ENCODE assay signal across 8 cellular contexts in the genomic region with DNA sequence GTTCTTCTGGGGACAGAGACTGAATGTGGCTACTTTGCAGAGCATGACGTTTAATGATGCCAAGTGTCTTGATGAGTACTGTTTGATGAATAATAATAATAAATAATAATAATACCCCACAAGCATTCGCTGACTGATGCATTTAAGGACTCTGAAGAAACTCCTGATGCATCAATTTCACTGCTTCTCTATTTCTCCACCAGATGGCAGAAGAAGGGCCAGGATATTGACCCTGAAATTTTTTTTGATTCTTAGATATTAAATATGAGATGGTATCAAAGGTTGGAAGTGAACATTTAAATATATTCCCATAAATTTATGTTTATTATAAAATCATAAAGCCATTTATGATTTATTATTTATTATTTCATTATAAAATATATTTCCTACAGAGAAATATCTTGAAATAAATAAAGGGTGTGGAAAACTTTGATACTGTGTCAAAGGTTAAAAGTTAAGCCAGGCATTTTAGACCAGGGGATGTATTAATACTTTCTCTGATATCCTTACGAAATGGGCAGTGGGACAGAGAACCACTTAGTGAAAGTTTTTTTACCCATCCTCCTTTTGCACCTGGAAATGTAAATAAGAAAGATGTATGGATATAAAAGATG.
DNase-seq lines count a peak whose midpoint lies in the region; ATAC-seq, FAIRE-seq and TF ChIP-seq lines count a peak whose summit lies in the region.

No MANE protein-coding gene starts in this region.

- no peak overlapping the region for H3K27ac ChIP-seq in RWPE1
- H3K27ac ChIP-seq in foreskin keratinocyte = no peak overlapping the region

- ATAC-seq in foreskin keratinocyte = no peak
- no peak for ATAC-seq in stimulated activated naive CD8-positive, alpha-beta T cell treated with anti-CD3 and anti-CD28 coated beads, Interleukin-15, Interleukin-2, amounts not matched to agents 100 U/mL and 50 U/mL, for 24 hours

- H3K4me1 ChIP-seq in foreskin keratinocyte = peaks cover 5% of the 10 kb centered on the region

- DNase-seq in AG20443 (ENCODE audit: low spot score) (peak; percentile 39), GM13977 (ENCODE audit: low spot score) (peak; percentile 14), RWPE1 (ENCODE audit: low spot score) (peak; percentile 22), foreskin keratinocyte (no peak), stromal cell of bone marrow (ENCODE audit: low read depth) (peak; percentile 29), GM19239 (ENCODE audit: insufficient read length, low spot score) (no peak)
- no peak for DNase-seq in stimulated activated CD4-positive, alpha-beta T cell treated with anti-CD3 and anti-CD28 coated beads, Interleukin-4, amount 100 ng/mL, for 24 hours
- DNase-seq in stimulated activated naive CD8-positive, alpha-beta T cell treated with anti-CD3 and anti-CD28 coated beads, Interleukin-15, Interleukin-2, amounts not matched to agents 100 U/mL and 50 U/mL, for 24 hours = no peak

- POLR2A ChIA-PET in RWPE1 (lab: Yijun Ruan, JAX; ENCODE audit: low non-redundant PET) = no interaction called here

- CTCF ChIA-PET in RWPE1 (lab: Yijun Ruan, JAX) = no interaction called here

- TF ChIP-seq CTCF in GM13977 (IDR thresholded peaks at IDR 0.05; ENCODE audit: extremely low read depth, insufficient read depth, missing control alignments) (peak; percentile 48), RWPE1 (conservative IDR thresholded peaks at IDR 0.05; ENCODE audit: low read depth) (peak; percentile 83), foreskin keratinocyte (conservative IDR thresholded peaks at IDR 0.05) (peak; percentile 89)

- FAIRE-seq in GM19239 (lab: Jason Lieb, UNC) = no peak

- H3K27me3 ChIP-seq in foreskin keratinocyte = peaks cover 7% of the 10 kb centered on the region

- in situ Hi-C loops in GM13977 (cut with MboI; ENCODE audit: low pct_unique_long_range_greater_than_20kb, low sequenced_read_pairs, unreplicated experiment) = loop anchor here (10.0 kb wide), 1 partner anchor 384 kb away; no protein-coding TSS in a partner anchor

Comparison
In these comparisons a context has a peak if more than half of its experiments do, and no peak if none do; other contexts are left out.
1. DNase-seq: peak in AG20443 (single experiment), GM13977 (single experiment), RWPE1 (single experiment) and stromal cell of bone marrow (single experiment); none in foreskin keratinocyte (0 of 2), GM19239 (single experiment), stimulated activated CD4-positive, alpha-beta T cell treated with anti-CD3 and anti-CD28 coated beads, Interleukin-4, amount 100 ng/mL, for 24 hours (single experiment) and stimulated activated naive CD8-positive, alpha-beta T cell treated with anti-CD3 and anti-CD28 coated beads, Interleukin-15, Interleukin-2, amounts not matched to agents 100 U/mL and 50 U/mL, for 24 hours (single experiment).
2. Peak in every context shown above with its lines, with median percentiles within 50 percentile points of each other: CTCF ChIP-seq.